In the genomic region with DNA sequence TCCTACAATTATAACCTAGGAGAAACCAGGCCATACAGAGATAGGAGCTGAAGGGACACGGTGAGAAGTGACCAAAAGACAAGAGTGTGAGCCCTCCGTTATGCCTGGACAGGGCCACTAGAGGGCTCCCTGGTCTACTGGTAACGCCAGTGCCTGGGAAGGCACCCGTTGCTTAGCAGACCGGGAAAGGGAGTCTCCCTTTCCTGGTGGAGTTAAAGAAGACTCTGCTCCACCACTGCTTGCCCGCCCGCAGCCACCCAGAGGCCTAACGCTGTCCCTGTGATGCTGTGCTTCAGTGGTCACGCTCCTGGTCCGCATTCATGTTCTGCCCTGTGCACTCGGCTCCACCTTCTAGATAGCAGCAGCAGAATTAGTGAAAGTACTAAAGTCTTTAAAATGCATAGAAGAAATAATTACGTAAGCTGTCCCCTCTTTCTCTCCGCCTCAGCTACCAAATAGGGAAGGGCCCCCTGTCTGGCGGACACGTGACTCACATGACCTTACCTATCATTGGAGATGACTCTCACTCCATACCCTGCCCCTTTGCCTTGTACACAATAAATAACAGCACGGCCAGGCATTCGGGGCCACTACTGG, we compare ENCODE assay signal across 8 cellular contexts. TPM values are rescaled to one million over a fixed set of nuclear protein-coding genes. Genes with fewer than 3 reads are reported as not detected.
DNase-seq lines count a peak whose midpoint lies in the region; ATAC-seq and TF ChIP-seq lines count a peak whose summit lies in the region.

No MANE protein-coding gene starts in this region.

- peaks cover 7% of the 10 kb centered on the region for H3K27me3 Mint-ChIP-seq in dendritic cell treated with granulocyte-macrophage colony-stimulating factor and Interleukin-4, amounts not matched to agents 40 ng/mL and 50 ng/mL, for 4 days

- peak overlapping the region; percentile 16 for H3K27ac Mint-ChIP-seq in dendritic cell treated with granulocyte-macrophage colony-stimulating factor and Interleukin-4, amounts not matched to agents 40 ng/mL and 50 ng/mL, for 4 days

- H3K27ac ChIP-seq in right lobe of liver, result no peak overlapping the region

- no peaks in the 10 kb centered on the region for H3K36me3 ChIP-seq in right lobe of liver

- peak overlapping the region in 1 of 3 donors; percentile 31 for H3K4me3 ChIP-seq in right lobe of liver

- ATAC-seq in HG03095 (IDR thresholded peaks at IDR 0.05; ENCODE audit: unreplicated experiment) (peak; percentile 57), right lobe of liver (peak; percentile 86 to 97 (median 94))

- no peaks in the 10 kb centered on the region for H3K27me3 ChIP-seq in right lobe of liver

- DNase-seq in DMS153 treated with DMSO at 0.1 percent for 48 hours (lab: John Stamatoyannopoulos, UW; ENCODE audit: unreplicated experiment), result peak; percentile 74
- peak; percentile 56 for DNase-seq in NCI-H510A (lab: John Stamatoyannopoulos, UW)
- peak; percentile 79 for DNase-seq in activated CD4-positive, alpha-beta T cell treated with anti-CD3 and anti-CD28 coated beads for 48 hours
- peak; percentile 84 to 86 (median 84) for DNase-seq in right lobe of liver
- peak; percentile 75 for DNase-seq in stimulated activated CD4-positive, alpha-beta T cell treated with anti-CD3 and anti-CD28 coated beads, Interleukin-4, amount 100 ng/mL, for 24 hours
- no peak for DNase-seq in GM19240 (ENCODE audit: insufficient read length, low spot score)

- H3K4me3 Mint-ChIP-seq in dendritic cell treated with granulocyte-macrophage colony-stimulating factor and Interleukin-4, amounts not matched to agents 40 ng/mL and 50 ng/mL, for 4 days, result peak overlapping the region; percentile 71

- no peaks in the 10 kb centered on the region for H3K9me3 Mint-ChIP-seq in dendritic cell treated with granulocyte-macrophage colony-stimulating factor and Interleukin-4, amounts not matched to agents 40 ng/mL and 50 ng/mL, for 4 days

- H3K4me1 ChIP-seq in right lobe of liver, result peaks cover 0 to 4% (median 0%) of the 10 kb centered on the region in 4 donors

- 12% methylated on average over 13 of the region's 17 CpGs for WGBS in right lobe of liver (ENCODE audit: insufficient coverage, low coverage, low lambda C conversion rate, missing lambda C conversion rate)

- H3K36me3 Mint-ChIP-seq in dendritic cell treated with granulocyte-macrophage colony-stimulating factor and Interleukin-4, amounts not matched to agents 40 ng/mL and 50 ng/mL, for 4 days (ENCODE audit: low read depth), result no peaks in the 10 kb centered on the region

- intact Hi-C loops in dendritic cell treated with granulocyte-macrophage colony-stimulating factor and Interleukin-4, amounts not matched to agents 40 ng/mL and 50 ng/mL, for 4 days (cut with micrococcal nuclease), result loop anchor here (1.0 to 5.0 kb wide), 2 partner anchors 43 to 341 kb away; no protein-coding TSS in a partner anchor
- intact Hi-C loops in right lobe of liver (cut with DNase I), result no loop called here

- no peak for TF ChIP-seq POLR2A in right lobe of liver (IDR thresholded peaks at IDR 0.05)

- peak; percentile 71 to 94 (median 92) for TF ChIP-seq CTCF in right lobe of liver (IDR thresholded peaks at IDR 0.05)

- H3K9me3 ChIP-seq in right lobe of liver, result no peaks in the 10 kb centered on the region

- peaks cover 9% of the 10 kb centered on the region for H3K4me1 Mint-ChIP-seq in dendritic cell treated with granulocyte-macrophage colony-stimulating factor and Interleukin-4, amounts not matched to agents 40 ng/mL and 50 ng/mL, for 4 days (ENCODE audit: low read depth)

RNA-seq across cellular contexts. Expression of a gene that starts 32.5 kb away (rescaled TPM):
- 100 to 1,000 TPM; 134 to 207 (median 144) TPM for total RNA-seq in right lobe of liver

RNA-seq across cellular contexts. Expression of a gene that starts 34.8 kb away (rescaled TPM):
- under 1 TPM in 2 of 6 experiments, not detected in 4; 0.05 to 0.07 TPM for total RNA-seq in right lobe of liver
